15 cellular contexts compared by ENCODE assay signal in the genomic region with DNA sequence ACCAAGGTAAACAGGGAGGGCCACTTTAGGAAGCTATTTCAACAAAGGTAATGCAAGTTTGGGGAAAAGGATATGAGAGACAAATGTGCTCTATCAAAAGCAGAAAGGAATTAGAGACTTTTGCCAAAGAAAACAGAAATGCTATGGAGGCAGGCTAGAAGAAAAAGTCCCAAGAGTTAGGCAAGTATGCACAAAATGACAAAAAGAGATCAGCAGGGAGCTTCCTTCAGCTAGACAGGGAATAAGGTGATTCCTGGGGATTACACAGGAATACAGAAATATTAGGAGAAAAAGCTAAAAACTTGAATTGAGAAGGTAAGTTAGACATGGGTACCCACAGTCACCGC. TPM values are rescaled to one million over a fixed set of nuclear protein-coding genes. Genes with fewer than 3 reads are reported as not detected.
DNase-seq lines count a peak whose midpoint lies in the region; ATAC-seq, FAIRE-seq and TF ChIP-seq lines count a peak whose summit lies in the region.
"Had no signal": no experiment of that assay in that cellular context is flagged by ENCODE, and none has a peak within 500 bp of the region (broad histone marks: within the 10 kb centered on the region; RNA-seq: fewer than 3 reads in every experiment).

No MANE protein-coding gene starts in this region.

- no peak overlapping the region for H2AFZ ChIP-seq in K562 (ENCODE audit: low read depth, low read length)

- DNase-seq in HFF-Myc (ENCODE audit: extremely low read depth, low read depth) (no peak), K562 (ENCODE audit: extremely low read depth in 1 of 4, low spot score in 3 of 4) (no peak), epidermal melanocyte (ENCODE audit: insufficient read length, low spot score) (no peak), NCI-H2029 treated with DMSO at 0.1 percent for 48 hours (lab: John Stamatoyannopoulos, UW) (no peak), mucosa of descending colon (no peak)
- no peak for DNase-seq in naive thymus-derived CD8-positive, alpha-beta T cell
- DNase-seq: activated CD4-positive, alpha-beta T cell treated with anti-CD3 and anti-CD28 coated beads for 4 hours; body of pancreas; foreskin keratinocyte; Kasumi-1; NCI-H446 treated with DMSO at 0.1 percent for 48 hours; small intestine had no signal

- peak overlapping the region; percentile 51 to 91 (median 72) for H3K4me3 Mint-ChIP-seq in naive thymus-derived CD8-positive, alpha-beta T cell

- H3K4me1 ChIP-seq in BLaER1 = peaks cover 27% of the 10 kb centered on the region
- H3K4me1 ChIP-seq in K562 (replicated peaks in 1 of 2; ENCODE audit: control insufficient read depth in 2 of 2, insufficient read depth in 2 of 2, low read length in 2 of 2) = peaks cover 16 to 27% of the 10 kb centered on the region in 2 experiments; a peak in 4 of 5 replicates
- peaks cover 20% of the 10 kb centered on the region for H3K4me1 ChIP-seq in mucosa of descending colon (ENCODE audit: low read depth)

- H3K36me3 ChIP-seq in BLaER1 (peaks cover 38% of the 10 kb centered on the region), K562 (ENCODE audit: control insufficient read depth, insufficient read depth, low read length) (peaks cover 20% of the 10 kb centered on the region; the same call in 2 of the 3 replicates), mucosa of descending colon (ENCODE audit: low read depth) (no peaks in the 10 kb centered on the region)

- H3K9me3 ChIP-seq in BLaER1 = no peaks in the 10 kb centered on the region
- no peaks in the 10 kb centered on the region for H3K9me3 ChIP-seq in K562 (replicated peaks; ENCODE audit: control insufficient read depth, insufficient read depth, low read depth, low read length)
- H3K9me3 ChIP-seq in mucosa of descending colon = no peaks in the 10 kb centered on the region
- H3K9me3 ChIP-seq: body of pancreas had no signal

- intact Hi-C loops in K562 (cut with micrococcal nuclease) = no loop called here
- intact Hi-C loops in mucosa of descending colon (cut with DNase I, micrococcal nuclease) = no loop called here

- TF ChIP-seq EP300 in K562 (IDR thresholded peaks at IDR 0.05; ENCODE audit: low read length) = no peak

- H3K9me1 ChIP-seq in K562 (ENCODE audit: control insufficient read depth, insufficient read depth, low read length) = peaks cover 6% of the 10 kb centered on the region

- 77% methylated on average over 1 of the region's 1 CpG for WGBS in K562 (ENCODE audit: insufficient coverage, low coverage, missing lambda C conversion rate)

- H3K36me3 Mint-ChIP-seq in naive thymus-derived CD8-positive, alpha-beta T cell = peaks cover 0 to 16% (median 2%) of the 10 kb centered on the region in 3 donors

- no peaks in the 10 kb centered on the region for H3K9me3 Mint-ChIP-seq in naive thymus-derived CD8-positive, alpha-beta T cell

- peak overlapping the region; percentile 89 for H3K4me2 ChIP-seq in BLaER1
- peak overlapping the region; percentile 40 for H3K4me2 ChIP-seq in K562 (ENCODE audit: insufficient read depth, low read length)

- no peak for ATAC-seq in K562
- ATAC-seq in naive thymus-derived CD8-positive, alpha-beta T cell = no peak
- ATAC-seq in GM18505 (IDR thresholded peaks at IDR 0.05; ENCODE audit: unreplicated experiment) = no peak
- no peak for ATAC-seq in mucosa of descending colon
- ATAC-seq: body of pancreas, foreskin keratinocyte, Right ventricle myocardium inferior had no signal

- H3K27me3 Mint-ChIP-seq in naive thymus-derived CD8-positive, alpha-beta T cell = no peaks in the 10 kb centered on the region

- H4K20me1 ChIP-seq in BLaER1 (peaks cover 60% of the 10 kb centered on the region), K562 (replicated peaks; ENCODE audit: control insufficient read depth, insufficient read depth, low read length) (no peaks in the 10 kb centered on the region; the same call in 1 of the 2 replicates)

- peaks cover 51% of the 10 kb centered on the region for H3K79me2 ChIP-seq in K562 (ENCODE audit: control insufficient read depth, insufficient read depth, low read length)

- H3K27ac ChIP-seq in BLaER1 (no peak overlapping the region), K562 (ENCODE audit: extremely low read depth, low read depth, low read length) (no peak overlapping the region)
- H3K27ac ChIP-seq: body of pancreas, foreskin keratinocyte had no signal

- peaks cover 23 to 51% (median 47%) of the 10 kb centered on the region in 4 donors for H3K4me1 Mint-ChIP-seq in naive thymus-derived CD8-positive, alpha-beta T cell

- peak overlapping the region in 6 of 10 donors; percentile 1 to 86 (median 69) for H3K27ac Mint-ChIP-seq in naive thymus-derived CD8-positive, alpha-beta T cell

- TF ChIP-seq POLR2A in K562 (conservative IDR thresholded peaks at IDR 0.05) = no peak
- TF ChIP-seq POLR2A in GM18505 (IDR thresholded peaks at IDR 0.05; ENCODE audit: borderline replicate concordance, extremely low read depth, insufficient read depth, insufficient read length) = no peak

- POLR2A ChIA-PET in K562 (lab: Yijun Ruan, JAX) = interaction anchor here (1.0 to 4.0 kb wide), 3 partner anchors 11 to 74 kb away, joined by 3 to 28 read pairs (median 4); a partner anchor contains a TSS
- POLR2A ChIA-PET in naive thymus-derived CD8-positive, alpha-beta T cell (lab: Charles Lee) = interaction anchor here (0.7 to 4.4 kb wide), 4 partner anchors 9 to 74 kb away, joined by 3 to 16 read pairs (median 4); a partner anchor contains a TSS

- in situ Hi-C loops in K562 (cut with MboI) = no loop called here

- TF ChIP-seq CTCF in HFF-Myc (IDR thresholded peaks at IDR 0.05; ENCODE audit: low read depth, low read length, missing control alignments) (no peak), K562 (IDR thresholded peaks at IDR 0.05 in 2 of 3, conservative IDR thresholded peaks at IDR 0.05 in 1 of 3; ENCODE audit: insufficient read depth in 2 of 3, low read depth in 1 of 3, low read length in 3 of 3) (no peak), mucosa of descending colon (IDR thresholded peaks at IDR 0.05) (no peak)

- TF ChIP-seq RAD21 in K562 (CRISPR knock-in tag; conservative IDR thresholded peaks at IDR 0.05 in 1 of 2, IDR thresholded peaks at IDR 0.05 in 1 of 2) = no peak

- CTCF ChIA-PET in K562 (lab: Yijun Ruan, JAX; ENCODE audit: low intra/inter-chr PET ratio) = no interaction called here

- FAIRE-seq in K562 (lab: Jason Lieb, UNC) = no peak
- FAIRE-seq: small intestine had no signal

- H3K27me3 ChIP-seq in BLaER1 (no peaks in the 10 kb centered on the region), K562 (ENCODE audit: control insufficient read depth in 2 of 2, insufficient read depth in 2 of 2, low read length in 2 of 2) (no peaks in the 10 kb centered on the region)
- H3K27me3 ChIP-seq: body of pancreas, foreskin keratinocyte had no signal

- H3K9ac ChIP-seq in BLaER1 (peak overlapping the region; percentile 19; the same call in 1 of the 2 replicates), K562 (ENCODE audit: insufficient read depth in 1 of 2, low read depth in 2 of 2, low read length in 2 of 2) (no peak overlapping the region; a peak in 1 of 4 replicates)

- H3K4me3 ChIP-seq in BLaER1 (no peak overlapping the region), HFF-Myc (replicated peaks; ENCODE audit: low read depth, low read length) (peak overlapping the region; percentile 88), K562 (no peak overlapping the region), mucosa of descending colon (no peak overlapping the region)
- H3K4me3 ChIP-seq: body of pancreas had no signal

- BruUV-seq in K562 (replicated peaks; lab: Mats Ljungman, UMichigan) = no TSS peak

RNA-seq across cellular contexts. Expression of a gene that starts 2.4 kb away (rescaled TPM):
- 55.0 and 77.8 TPM in 2 replicates for total RNA-seq in K562 (2011; cell fraction: chromatin; rRNA removed; ENCODE audit: low replicate concordance)
- 36.3 and 40.7 TPM in 2 replicates for total RNA-seq in K562 (2011; cell fraction: nucleolus; rRNA removed)
- total RNA-seq in K562 (2011; cell fraction: nucleoplasm; rRNA removed) = 44.5 and 48.9 TPM in 2 replicates
- total RNA-seq in K562 (2014; rRNA removed) = 26.3 and 38.6 TPM in 2 replicates
- 20.2 and 21.4 TPM in 2 replicates for total RNA-seq in K562 (2014; rRNA removed; fragmentation: Illumina TruSeq; extraction: Trizol)
- 22.0 and 22.3 TPM in 2 replicates for total RNA-seq in K562 (2015; rRNA removed; fragmentation: Illumina TruSeq; extraction: Trizol)
- 28.3 and 29.9 TPM in 2 replicates for total RNA-seq in K562 (2021)
- polyA plus RNA-seq in K562 (2011; rRNA removed) = 24.5 and 35.0 TPM in 2 replicates
- 43.3 and 66.3 TPM in 2 replicates for polyA plus RNA-seq in K562 (2011; cell fraction: cytosol; rRNA removed)
- polyA plus RNA-seq in K562 (2011; cell fraction: nucleus; rRNA removed) = 55.9 and 74.2 TPM in 2 replicates
- 23.8 and 29.2 TPM in 2 replicates for polyA plus RNA-seq in K562 (2012)
- polyA plus RNA-seq in K562 (2014; fragmentation: Illumina TruSeq; extraction: Trizol) = 41.0 and 49.3 TPM in 2 replicates
- 1 to 10 TPM; 2.0 to 2.2 TPM for polyA plus RNA-seq in K562 (2014; fragmentation: Nextera tagmentation; extraction: Ambion mirVana)
- polyA plus RNA-seq in K562 (2014; rRNA removed) = 28.4 and 35.0 TPM in 2 replicates
- 18.4 and 23.0 TPM in 2 replicates for polyA minus RNA-seq in K562 (2011; rRNA and poly(A)+ RNA removed)
- polyA minus RNA-seq in K562 (2011; cell fraction: cytosol; rRNA and poly(A)+ RNA removed) = 23.9 and 24.0 TPM in 2 replicates
- polyA minus RNA-seq in K562 (2011; cell fraction: nucleus; rRNA and poly(A)+ RNA removed) = 10.4 and 19.9 TPM in 2 replicates
- total RNA-seq in naive thymus-derived CD8-positive, alpha-beta T cell = 10 to 100 TPM; 36.6 to 39.0 TPM
- 10 to 100 TPM; 11.8 to 17.8 (median 12.4) TPM for polyA plus RNA-seq in naive thymus-derived CD8-positive, alpha-beta T cell
- total RNA-seq in mucosa of descending colon = 10 to 100 TPM; 23.0 to 53.3 (median 28.1) TPM

RNA-seq across cellular contexts. Expression of a gene that starts 15.4 kb away (rescaled TPM):
- 6.7 and 7.8 TPM in 2 replicates for total RNA-seq in K562 (2011; cell fraction: chromatin; rRNA removed; ENCODE audit: low replicate concordance)
- total RNA-seq in K562 (2011; cell fraction: nucleolus; rRNA removed) = 4.7 and 5.5 TPM in 2 replicates
- 5.3 and 6.5 TPM in 2 replicates for total RNA-seq in K562 (2011; cell fraction: nucleoplasm; rRNA removed)
- total RNA-seq in K562 (2014; rRNA removed) = 3.7 and 5.2 TPM in 2 replicates
- total RNA-seq in K562 (2014; rRNA removed; fragmentation: Illumina TruSeq; extraction: Trizol) = 4.6 and 5.3 TPM in 2 replicates
- 8.0 and 8.8 TPM in 2 replicates for total RNA-seq in K562 (2015; rRNA removed; fragmentation: Illumina TruSeq; extraction: Trizol)
- total RNA-seq in K562 (2021) = 6.7 and 7.5 TPM in 2 replicates
- polyA plus RNA-seq in K562 (2011; rRNA removed) = 3.3 and 3.9 TPM in 2 replicates
- polyA plus RNA-seq in K562 (2011; cell fraction: cytosol; rRNA removed) = 1.8 and 3.3 TPM in 2 replicates
- polyA plus RNA-seq in K562 (2011; cell fraction: nucleus; rRNA removed) = 12.0 and 17.8 TPM in 2 replicates
- 11.6 and 30.1 TPM in 2 replicates for polyA plus RNA-seq in K562 (2012)
- polyA plus RNA-seq in K562 (2014; fragmentation: Illumina TruSeq; extraction: Trizol) = 4.9 and 5.7 TPM in 2 replicates
- polyA plus RNA-seq in K562 (2014; fragmentation: Nextera tagmentation; extraction: Ambion mirVana) = 1 to 10 TPM; 2.0 to 3.6 TPM
- 4.9 and 7.0 TPM in 2 replicates for polyA plus RNA-seq in K562 (2014; rRNA removed)
- polyA minus RNA-seq in K562 (2011; rRNA and poly(A)+ RNA removed) = 1.1 and 2.0 TPM in 2 replicates
- not detected in 2 replicates for polyA minus RNA-seq in K562 (2011; cell fraction: cytosol; rRNA and poly(A)+ RNA removed)
- 1.6 and 1.9 TPM in 2 replicates for polyA minus RNA-seq in K562 (2011; cell fraction: nucleus; rRNA and poly(A)+ RNA removed)
- total RNA-seq in naive thymus-derived CD8-positive, alpha-beta T cell = 10 to 100 TPM; 74.8 to 76.6 TPM
- polyA plus RNA-seq in naive thymus-derived CD8-positive, alpha-beta T cell = 10 to 100 TPM; 38.5 to 40.0 (median 39.4) TPM
- total RNA-seq in mucosa of descending colon = 100 to 1,000 TPM in 1 of 3 donors, 10 to 100 TPM in 2; 49.1 to 104 (median 76.9) TPM

RNA-seq across cellular contexts. Expression of a gene that starts 17.7 kb away (rescaled TPM):
- not detected in 2 replicates for total RNA-seq in K562 (2011; cell fraction: chromatin; rRNA removed; ENCODE audit: low replicate concordance)
- total RNA-seq in K562 (2011; cell fraction: nucleolus; rRNA removed) = not detected in 2 replicates
- total RNA-seq in K562 (2011; cell fraction: nucleoplasm; rRNA removed) = not detected in 2 replicates
- not detected in 2 replicates for total RNA-seq in K562 (2014; rRNA removed)
- total RNA-seq in K562 (2014; rRNA removed; fragmentation: Illumina TruSeq; extraction: Trizol) = not detected in 2 replicates
- not detected in 2 replicates for total RNA-seq in K562 (2015; rRNA removed; fragmentation: Illumina TruSeq; extraction: Trizol)
- not detected in 2 replicates for total RNA-seq in K562 (2021)
- polyA plus RNA-seq in K562 (2011; rRNA removed) = not detected in 2 replicates
- polyA plus RNA-seq in K562 (2011; cell fraction: cytosol; rRNA removed) = not detected in 2 replicates
- polyA plus RNA-seq in K562 (2011; cell fraction: nucleus; rRNA removed) = 0.23 TPM in 1 of 2 replicates, not detected in the other
- 0.10 TPM in 1 of 2 replicates, not detected in the other for polyA plus RNA-seq in K562 (2012)
- not detected in 2 replicates for polyA plus RNA-seq in K562 (2014; fragmentation: Illumina TruSeq; extraction: Trizol)
- polyA plus RNA-seq in K562 (2014; fragmentation: Nextera tagmentation; extraction: Ambion mirVana) = not detected
- not detected in 2 replicates for polyA plus RNA-seq in K562 (2014; rRNA removed)
- 0.53 TPM in 1 of 2 replicates, not detected in the other for polyA minus RNA-seq in K562 (2011; rRNA and poly(A)+ RNA removed)
- not detected in 2 replicates for polyA minus RNA-seq in K562 (2011; cell fraction: cytosol; rRNA and poly(A)+ RNA removed)
- not detected in 2 replicates for polyA minus RNA-seq in K562 (2011; cell fraction: nucleus; rRNA and poly(A)+ RNA removed)
- not detected for total RNA-seq in naive thymus-derived CD8-positive, alpha-beta T cell
- not detected for polyA plus RNA-seq in naive thymus-derived CD8-positive, alpha-beta T cell
- under 1 TPM in 2 of 3 donors, not detected in 1; 0.25 to 0.89 TPM for total RNA-seq in mucosa of descending colon
- total RNA-seq: body of pancreas, foreskin keratinocyte had no signal

RNA-seq across cellular contexts. Expression of a gene that starts 22.4 kb away (rescaled TPM):
- total RNA-seq in K562 (2011; cell fraction: chromatin; rRNA removed; ENCODE audit: low replicate concordance) = 1.1 and 1.3 TPM in 2 replicates
- total RNA-seq in K562 (2011; cell fraction: nucleolus; rRNA removed) = 1.2 TPM in 2 replicates
- total RNA-seq in K562 (2011; cell fraction: nucleoplasm; rRNA removed) = 0.37 and 1.1 TPM in 2 replicates
- total RNA-seq in K562 (2014; rRNA removed) = 0.23 and 0.24 TPM in 2 replicates
- total RNA-seq in K562 (2014; rRNA removed; fragmentation: Illumina TruSeq; extraction: Trizol) = not detected in 2 replicates
- not detected in 2 replicates for total RNA-seq in K562 (2015; rRNA removed; fragmentation: Illumina TruSeq; extraction: Trizol)
- 0.16 TPM in 1 of 2 replicates, not detected in the other for total RNA-seq in K562 (2021)
- 0.16 TPM in 1 of 2 replicates, not detected in the other for polyA plus RNA-seq in K562 (2011; rRNA removed)
- 0.09 and 0.19 TPM in 2 replicates for polyA plus RNA-seq in K562 (2011; cell fraction: cytosol; rRNA removed)
- 0.76 and 1.2 TPM in 2 replicates for polyA plus RNA-seq in K562 (2011; cell fraction: nucleus; rRNA removed)
- polyA plus RNA-seq in K562 (2012) = 1.1 and 1.9 TPM in 2 replicates
- polyA plus RNA-seq in K562 (2014; fragmentation: Illumina TruSeq; extraction: Trizol) = not detected in 2 replicates
- polyA plus RNA-seq in K562 (2014; fragmentation: Nextera tagmentation; extraction: Ambion mirVana) = under 1 TPM in 1 of 2 experiments, not detected in 1; 0.07 TPM
- polyA plus RNA-seq in K562 (2014; rRNA removed) = 0.33 TPM in 1 of 2 replicates, not detected in the other
- not detected in 2 replicates for polyA minus RNA-seq in K562 (2011; rRNA and poly(A)+ RNA removed)
- not detected in 2 replicates for polyA minus RNA-seq in K562 (2011; cell fraction: cytosol; rRNA and poly(A)+ RNA removed)
- polyA minus RNA-seq in K562 (2011; cell fraction: nucleus; rRNA and poly(A)+ RNA removed) = 0.40 and 0.44 TPM in 2 replicates
- total RNA-seq in naive thymus-derived CD8-positive, alpha-beta T cell = under 1 TPM; 0.55 to 0.93 TPM
- polyA plus RNA-seq in naive thymus-derived CD8-positive, alpha-beta T cell = not detected
- total RNA-seq in mucosa of descending colon = 1 to 10 TPM in 1 of 3 donors, under 1 TPM in 2; 0.38 to 4.4 (median 0.41) TPM
- total RNA-seq: body of pancreas had no signal

RNA-seq across cellular contexts. Expression of a gene that starts 28.6 kb away (rescaled TPM):
- 63.6 and 172 TPM in 2 replicates for total RNA-seq in K562 (2011; cell fraction: chromatin; rRNA removed; ENCODE audit: low replicate concordance)
- total RNA-seq in K562 (2011; cell fraction: nucleolus; rRNA removed) = 230 and 236 TPM in 2 replicates
- total RNA-seq in K562 (2011; cell fraction: nucleoplasm; rRNA removed) = 165 and 169 TPM in 2 replicates
- total RNA-seq in K562 (2014; rRNA removed) (53.5 and 78.9 TPM in 2 replicates), K562 (2014; rRNA removed; fragmentation: Illumina TruSeq; extraction: Trizol) (68.3 and 80.2 TPM in 2 replicates), K562 (2015; rRNA removed; fragmentation: Illumina TruSeq; extraction: Trizol) (78.5 and 85.0 TPM in 2 replicates), K562 (2021) (55.5 and 63.7 TPM in 2 replicates), mucosa of descending colon (100 to 1,000 TPM in 1 of 3 donors, 10 to 100 TPM in 2; 55.2 to 101 (median 94.5) TPM)
- polyA plus RNA-seq in K562 (2011; rRNA removed) (160 and 161 TPM in 2 replicates), K562 (2014; fragmentation: Illumina TruSeq; extraction: Trizol) (172 and 179 TPM in 2 replicates), K562 (2014; fragmentation: Nextera tagmentation; extraction: Ambion mirVana) (10 to 100 TPM in 1 of 2 experiments, 1 to 10 TPM in 1; 4.9 to 21.8 TPM), K562 (2014; rRNA removed) (77.1 and 86.7 TPM in 2 replicates)
- 292 and 301 TPM in 2 replicates for polyA plus RNA-seq in K562 (2011; cell fraction: cytosol; rRNA removed)
- polyA plus RNA-seq in K562 (2011; cell fraction: nucleus; rRNA removed) = 85.8 and 92.2 TPM in 2 replicates
- 66.5 and 66.7 TPM in 2 replicates for polyA plus RNA-seq in K562 (2012)
- 77.8 and 107 TPM in 2 replicates for polyA minus RNA-seq in K562 (2011; rRNA and poly(A)+ RNA removed)
- polyA minus RNA-seq in K562 (2011; cell fraction: cytosol; rRNA and poly(A)+ RNA removed) = 35.2 and 43.8 TPM in 2 replicates
- polyA minus RNA-seq in K562 (2011; cell fraction: nucleus; rRNA and poly(A)+ RNA removed) = 15.8 and 18.0 TPM in 2 replicates
- total RNA-seq in naive thymus-derived CD8-positive, alpha-beta T cell = 10 to 100 TPM; 25.6 to 31.8 TPM
- polyA plus RNA-seq in naive thymus-derived CD8-positive, alpha-beta T cell = 10 to 100 TPM; 33.9 to 48.9 (median 41.3) TPM

Comparison
In these comparisons a context has a peak if more than half of its experiments do, and no peak if none do; other contexts are left out.
1. RNA of a gene that starts 15.4 kb away (total RNA-seq): 49.1 to 104 TPM in mucosa of descending colon and 74.8 to 76.6 TPM in naive thymus-derived CD8-positive, alpha-beta T cell; 3.7 to 8.8 TPM in K562; every median in the first group is over 4 times any median in the second.